Comparison of ENCODE assay signal across 8 cellular contexts in genomic region chr1:28437924-28438699, GRCh38.
DNase-seq lines count a peak whose midpoint lies in the region; ATAC-seq and TF ChIP-seq lines count a peak whose summit lies in the region.

No MANE protein-coding gene starts in this region.

- H3K79me2 ChIP-seq in KMS-11 (ENCODE audit: insufficient read depth, low read depth), result no peaks in the 10 kb centered on the region; the same call in 1 of the 2 replicates

- peak; percentile 12 for DNase-seq in T-helper 2 cell treated with Interferon-gamma antibody and Interleukin-4, amounts not matched to agents 5 μg/mL and 100 μg/mL, for 36 hours (ENCODE audit: low spot score)
- DNase-seq in T-helper 2 cell (no peak), WTC11 (ENCODE audit: low spot score) (peak; percentile 24), nucleus accumbens (lab: John Stamatoyannopoulos, UW) (peak in 39 of 56 donors; percentile 2 to 74 (median 34))

- peak overlapping the region; percentile 46; the same call in 1 of the 2 replicates for H3K4me2 ChIP-seq in KMS-11

- H3K9ac ChIP-seq in KMS-11, result no peak overlapping the region

- TF ChIP-seq POLR2A in gastroesophageal sphincter (IDR thresholded peaks at IDR 0.05), result peak; percentile 47 to 48

- no peaks in the 10 kb centered on the region for H3K27me3 ChIP-seq in KMS-11 (ENCODE audit: insufficient read depth, low read depth)
- H3K27me3 ChIP-seq in gastroesophageal sphincter, result no peaks in the 10 kb centered on the region

- no peaks in the 10 kb centered on the region for H3K9me3 ChIP-seq in gastroesophageal sphincter

- peak overlapping the region; percentile 29; the same call in 1 of the 2 replicates for H3K27ac ChIP-seq in KMS-11
- H3K27ac ChIP-seq in gastroesophageal sphincter, result peak overlapping the region; percentile 76 to 96 (median 81)

- H3K4me3 Mint-ChIP-seq in T-helper 2 cell treated with Interferon-gamma antibody and Interleukin-4, amounts not matched to agents 5 μg/mL and 100 μg/mL, for 36 hours, result peak overlapping the region; percentile 76
- no peak overlapping the region for H3K4me3 Mint-ChIP-seq in WTC11

- no peak for TF ChIP-seq EP300 in gastroesophageal sphincter (IDR thresholded peaks at IDR 0.05)

- H3K27ac Mint-ChIP-seq in T-helper 2 cell treated with Interferon-gamma antibody and Interleukin-4, amounts not matched to agents 5 μg/mL and 100 μg/mL, for 36 hours, result peak overlapping the region; percentile 78
- H3K27ac Mint-ChIP-seq in WTC11, result peak overlapping the region; percentile 42

- TF ChIP-seq CTCF in KMS-11 (conservative IDR thresholded peaks at IDR 0.05; ENCODE audit: low read depth, low read length), result no peak
- TF ChIP-seq CTCF in WTC11 (IDR thresholded peaks at IDR 0.05), result no peak
- TF ChIP-seq CTCF in gastroesophageal sphincter (IDR thresholded peaks at IDR 0.05), result no peak

- CTCF ChIA-PET in WTC11 (lab: Charles Lee), result no interaction called here

- H3K4me1 Mint-ChIP-seq in T-helper 2 cell treated with Interferon-gamma antibody and Interleukin-4, amounts not matched to agents 5 μg/mL and 100 μg/mL, for 36 hours (ENCODE audit: low read depth), result peaks cover 23% of the 10 kb centered on the region
- H3K4me1 Mint-ChIP-seq in WTC11, result peaks cover 21% of the 10 kb centered on the region

- peaks cover 32% of the 10 kb centered on the region for H3K4me1 ChIP-seq in KMS-11 (ENCODE audit: low read depth, poor library complexity, severe bottlenecking)
- H3K4me1 ChIP-seq in gastroesophageal sphincter, result peaks cover 8 to 32% (median 11%) of the 10 kb centered on the region in 3 donors

- H3K27me3 Mint-ChIP-seq in T-helper 2 cell treated with Interferon-gamma antibody and Interleukin-4, amounts not matched to agents 5 μg/mL and 100 μg/mL, for 36 hours (ENCODE audit: low read depth), result no peaks in the 10 kb centered on the region
- no peaks in the 10 kb centered on the region for H3K27me3 Mint-ChIP-seq in WTC11 (ENCODE audit: low read depth)

- H2AFZ ChIP-seq in KMS-11 (ENCODE audit: low read depth), result no peak overlapping the region

- H3K36me3 Mint-ChIP-seq in T-helper 2 cell treated with Interferon-gamma antibody and Interleukin-4, amounts not matched to agents 5 μg/mL and 100 μg/mL, for 36 hours (ENCODE audit: low read depth), result peaks cover 4% of the 10 kb centered on the region
- H3K36me3 Mint-ChIP-seq in WTC11, result peaks cover 11% of the 10 kb centered on the region

- H3K9me3 Mint-ChIP-seq in T-helper 2 cell treated with Interferon-gamma antibody and Interleukin-4, amounts not matched to agents 5 μg/mL and 100 μg/mL, for 36 hours, result no peaks in the 10 kb centered on the region
- peaks cover 8% of the 10 kb centered on the region for H3K9me3 Mint-ChIP-seq in WTC11

- POLR2A ChIA-PET in WTC11 (lab: Charles Lee), result no interaction called here

- H3K4me3 ChIP-seq in KMS-11 (IDR thresholded peaks at IDR 0.05; ENCODE audit: insufficient read depth, low read depth, low read length), result no peak overlapping the region
- peak overlapping the region; percentile 22 to 30 for H3K4me3 ChIP-seq in gastroesophageal sphincter

- WGBS in gastroesophageal sphincter (ENCODE audit: low coverage in 1 of 2), 2 donors, result 15 to 18% methylated on average over 10 of the region's 10 CpGs

- no peaks in the 10 kb centered on the region for H3K36me3 ChIP-seq in KMS-11 (ENCODE audit: insufficient read depth)
- H3K36me3 ChIP-seq in gastroesophageal sphincter, result no peaks in the 10 kb centered on the region

- no peaks in the 10 kb centered on the region for H4K20me1 ChIP-seq in KMS-11 (ENCODE audit: insufficient read depth)

- peak; percentile 88 for ATAC-seq in WTC11
- ATAC-seq in gastroesophageal sphincter, result peak; percentile 99
- no peak for ATAC-seq in GM21529 (IDR thresholded peaks at IDR 0.05; ENCODE audit: unreplicated experiment)
- no peak for ATAC-seq in GM19328 (IDR thresholded peaks at IDR 0.05; ENCODE audit: unreplicated experiment)

TF ChIP-seq in WTC11, 78 proteins besides CTCF, POLR2A, EP300 and RAD21:
- TF ChIP-seq NR2C2 (CRISPR knock-in tag; IDR thresholded peaks at IDR 0.05), result no peak
- TF ChIP-seq TP53 (CRISPR knock-in tag; IDR thresholded peaks at IDR 0.05), result no peak
- TF ChIP-seq SMAD4 (CRISPR knock-in tag; IDR thresholded peaks at IDR 0.05), result no peak
- TF ChIP-seq, protein P1, sequence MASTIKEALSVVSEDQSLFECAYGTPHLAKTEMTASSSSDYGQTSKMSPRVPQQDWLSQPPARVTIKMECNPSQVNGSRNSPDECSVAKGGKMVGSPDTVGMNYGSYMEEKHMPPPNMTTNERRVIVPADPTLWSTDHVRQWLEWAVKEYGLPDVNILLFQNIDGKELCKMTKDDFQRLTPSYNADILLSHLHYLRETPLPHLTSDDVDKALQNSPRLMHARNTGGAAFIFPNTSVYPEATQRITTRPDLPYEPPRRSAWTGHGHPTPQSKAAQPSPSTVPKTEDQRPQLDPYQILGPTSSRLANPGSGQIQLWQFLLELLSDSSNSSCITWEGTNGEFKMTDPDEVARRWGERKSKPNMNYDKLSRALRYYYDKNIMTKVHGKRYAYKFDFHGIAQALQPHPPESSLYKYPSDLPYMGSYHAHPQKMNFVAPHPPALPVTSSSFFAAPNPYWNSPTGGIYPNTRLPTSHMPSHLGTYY (CRISPR knock-in tag; IDR thresholded peaks at IDR 0.05), result no peak
- no peak for TF ChIP-seq ZNF232 (CRISPR knock-in tag; IDR thresholded peaks at IDR 0.05)
- TF ChIP-seq RELA (CRISPR knock-in tag; IDR thresholded peaks at IDR 0.05; ENCODE audit: borderline replicate concordance), result no peak
- TF ChIP-seq NFE2L1 (CRISPR knock-in tag; IDR thresholded peaks at IDR 0.05), result no peak
- TF ChIP-seq GTF2I (CRISPR knock-in tag; conservative IDR thresholded peaks at IDR 0.05), result no peak
- TF ChIP-seq NR3C1 (CRISPR knock-in tag; conservative IDR thresholded peaks at IDR 0.05; ENCODE audit: low read depth), result no peak

Comparison
In these comparisons a context has a peak if more than half of its experiments do, and no peak if none do; other contexts are left out.
1. DNase-seq: peak in T-helper 2 cell treated with Interferon-gamma antibody and Interleukin-4, amounts not matched to agents 5 μg/mL and 100 μg/mL, for 36 hours (single experiment), WTC11 (single experiment) and nucleus accumbens (39 of 56); none in T-helper 2 cell (0 of 5).
2. ATAC-seq: peak in WTC11 (single experiment) and gastroesophageal sphincter (single experiment); none in GM21529 (single experiment) and GM19328 (single experiment).